In genomic region chr18:63553117-63553516, GRCh38 we compare ENCODE assay signal across 10 cellular contexts. TPM values are rescaled to one million over a fixed set of nuclear protein-coding genes. Genes with fewer than 3 reads are reported as not detected.
A peak's percentile ranks its signal among the peaks of the same experiment; 100 is the strongest.
DNase-seq lines count a peak whose midpoint lies in the region; ATAC-seq and TF ChIP-seq lines count a peak whose summit lies in the region.
"Had no signal": no experiment of that assay in that cellular context is flagged by ENCODE, and none has a peak within 500 bp of the region (broad histone marks: within the 10 kb centered on the region; RNA-seq: fewer than 3 reads in every experiment).

No MANE protein-coding gene starts in this region.

- no TSS peak for BruUV-seq in HCT116 (replicated peaks; lab: Mats Ljungman, UMichigan)

- TF ChIP-seq RAD21 in HCT116 (IDR thresholded peaks at IDR 0.05; ENCODE audit: low read depth): no peak

- no peaks in the 10 kb centered on the region for H3K79me2 ChIP-seq in HCT116 (ENCODE audit: insufficient read depth, low read length)

- intact Hi-C loops in HCT116 (cut with micrococcal nuclease): no loop called here
- intact Hi-C loops in left ventricle myocardium superior (cut with micrococcal nuclease): no loop called here

- no peak overlapping the region for H2AFZ ChIP-seq in HCT116 (ENCODE audit: low read depth, low read length, poor library complexity, severe bottlenecking)

- CTCF ChIA-PET in HCT116 (lab: Charles Lee): interaction anchor here (1.0 to 1.4 kb wide), 2 partner anchors 35 to 290 kb away, joined by 3 to 4 read pairs; no protein-coding TSS in a partner anchor

- H3K27me3 ChIP-seq in HCT116 (ENCODE audit: insufficient read depth, low read length): no peaks in the 10 kb centered on the region
- H3K27me3 ChIP-seq in thoracic aorta (replicated peaks; ENCODE audit: insufficient read depth): no peaks in the 10 kb centered on the region
- no peaks in the 10 kb centered on the region for H3K27me3 ChIP-seq in WERI-Rb-1 (ENCODE audit: insufficient read depth, low read depth, severe bottlenecking)

- H3K9me2 ChIP-seq in HCT116 (ENCODE audit: insufficient read depth): no peaks in the 10 kb centered on the region

- H3K36me3 ChIP-seq in HCT116 (ENCODE audit: control insufficient read depth in 1 of 2, insufficient read depth in 2 of 2, low read length in 2 of 2) (no peaks in the 10 kb centered on the region), thoracic aorta (no peaks in the 10 kb centered on the region), WERI-Rb-1 (no peaks in the 10 kb centered on the region)

- H3K4me3 ChIP-seq in HCT116 (replicated peaks in 1 of 2; ENCODE audit: low read depth in 1 of 2, low read length in 2 of 2) (no peak overlapping the region), thoracic aorta (no peak overlapping the region), WERI-Rb-1 (ENCODE audit: low read depth, low read length) (no peak overlapping the region)

- RAD21 ChIA-PET in HCT116 (lab: Charles Lee; ENCODE audit: low non-redundant PET in 1 of 2, low total read pairs in 2 of 2, uncharacterized antibody in 2 of 2, unreplicated experiment in 2 of 2): no interaction called here

- H3K4me2 ChIP-seq in HCT116 (ENCODE audit: low read length): no peak overlapping the region

- H3K27ac ChIP-seq in HCT116 (ENCODE audit: low read depth, low read length) (no peak overlapping the region), thoracic aorta (peak overlapping the region in 1 of 2 donors; percentile 43), WERI-Rb-1 (no peak overlapping the region)

- DNase-seq in HCT116 (ENCODE audit: low read depth, low spot score): peak; percentile 15
- DNase-seq in SKM-1 treated with dmso at 0.1 percent for 144 hours (lab: John Stamatoyannopoulos, UW; ENCODE audit: unreplicated experiment): peak; percentile 82
- no peak for DNase-seq in left ventricle myocardium superior
- DNase-seq in thoracic aorta (ENCODE audit: low spot score): no peak
- no peak for DNase-seq in WERI-Rb-1
- no peak for DNase-seq in NCI-H1417 (lab: John Stamatoyannopoulos, UW)
- DNase-seq: NCI-H1105 had no signal

- ATAC-seq in HCT116: peak; percentile 25; the same call in 1 of the 2 replicates
- peak; percentile 91 for ATAC-seq in left ventricle myocardium superior
- ATAC-seq in thoracic aorta (ENCODE audit: insufficient number of reproducible peaks, low FRiP score, low read depth): peak; percentile 65
- ATAC-seq in HG03139 (IDR thresholded peaks at IDR 0.05; ENCODE audit: unreplicated experiment): no peak
- no peak for ATAC-seq in GM21515 (IDR thresholded peaks at IDR 0.05; ENCODE audit: unreplicated experiment)

- TF ChIP-seq CTCF in HCT116 (IDR thresholded peaks at IDR 0.05 in 2 of 3, conservative IDR thresholded peaks at IDR 0.05 in 1 of 3; ENCODE audit: borderline replicate concordance in 1 of 3, insufficient read depth in 1 of 3, low read depth in 2 of 3, low read length in 2 of 3) (no peak), thoracic aorta (IDR thresholded peaks at IDR 0.05) (no peak), WERI-Rb-1 (IDR thresholded peaks at IDR 0.05; ENCODE audit: low read depth, low read length) (no peak)

- no peaks in the 10 kb centered on the region for H3K9me3 ChIP-seq in HCT116 (ENCODE audit: control insufficient read depth in 1 of 2, insufficient read depth in 1 of 2, low read depth in 1 of 2, low read length in 2 of 2)
- no peaks in the 10 kb centered on the region for H3K9me3 ChIP-seq in thoracic aorta
- H3K9me3 ChIP-seq in WERI-Rb-1 (ENCODE audit: severe bottlenecking): no peaks in the 10 kb centered on the region

- H4K20me1 ChIP-seq in HCT116 (ENCODE audit: insufficient read depth): no peaks in the 10 kb centered on the region

- H3K4me1 ChIP-seq in HCT116 (ENCODE audit: control insufficient read depth in 1 of 2, insufficient read depth in 2 of 2, low read length in 2 of 2) (peaks cover 0 to 9% of the 10 kb centered on the region in 2 experiments; a peak in 1 of 4 replicates), thoracic aorta (ENCODE audit: control insufficient read depth in 1 of 2, low read depth in 2 of 2) (peaks cover 3 to 11% of the 10 kb centered on the region in 2 donors)

- no peak overlapping the region for H3K9ac ChIP-seq in HCT116 (ENCODE audit: low read length)

- no peak for TF ChIP-seq POLR2A in HCT116 (IDR thresholded peaks at IDR 0.05; ENCODE audit: borderline replicate concordance, extremely low read depth, insufficient read depth, insufficient read length)

- POLR2A ChIA-PET in HCT116 (lab: Charles Lee): no interaction called here

TF ChIP-seq in HCT116, 20 proteins besides CTCF, POLR2A, EP300 and RAD21:
- TF ChIP-seq ZNF274 (IDR thresholded peaks at IDR 0.05; ENCODE audit: low read depth, low read length): no peak
- no peak for TF ChIP-seq FOSL1 (IDR thresholded peaks at IDR 0.05; ENCODE audit: low read depth)
- TF ChIP-seq EGR1 (IDR thresholded peaks at IDR 0.05; ENCODE audit: low read depth): no peak
- TF ChIP-seq ATF3 (IDR thresholded peaks at IDR 0.05): no peak
- TF ChIP-seq ZBTB33 (IDR thresholded peaks at IDR 0.05; ENCODE audit: extremely low read depth, insufficient replicate concordance, low read length): no peak
- TF ChIP-seq TCF7L2 (IDR thresholded peaks at IDR 0.05; ENCODE audit: borderline replicate concordance, extremely low read depth, insufficient read depth, insufficient read length): no peak
- peak; percentile 10; the same call in 1 of the 2 replicates for TF ChIP-seq SP1 (IDR thresholded peaks at IDR 0.05; ENCODE audit: low read depth)
- TF ChIP-seq EZH2 (IDR thresholded peaks at IDR 0.05): no peak

RNA-seq across cellular contexts. Expression of gene SERPINB12, which starts 10.9 kb away (rescaled TPM):
- total RNA-seq in HCT116 (2021; ENCODE audit: unreplicated experiment): not detected
- 0.06 TPM in 1 of 2 replicates, not detected in the other for polyA plus RNA-seq in HCT116 (2012)
- total RNA-seq in left ventricle myocardium superior: not detected
- total RNA-seq in thoracic aorta: not detected
- polyA plus RNA-seq: adipose tissue had no signal

RNA-seq across cellular contexts. Expression of gene SERPINB13, which starts 34.0 kb away (rescaled TPM):
- total RNA-seq in HCT116 (2021; ENCODE audit: unreplicated experiment) (0.07 TPM), left ventricle myocardium superior (not detected), thoracic aorta (not detected)
- not detected in 2 replicates for polyA plus RNA-seq in HCT116 (2012)

Comparison
In these comparisons a context has a peak if more than half of its experiments do, and no peak if none do; other contexts are left out.
1. ATAC-seq: peak in HCT116 (single experiment), left ventricle myocardium superior (single experiment) and thoracic aorta (single experiment); none in HG03139 (single experiment) and GM21515 (single experiment).
2. DNase-seq: peak in HCT116 (single experiment) and SKM-1 treated with dmso at 0.1 percent for 144 hours (single experiment); none in left ventricle myocardium superior (single experiment), thoracic aorta (single experiment), WERI-Rb-1 (single experiment) and NCI-H1417 (0 of 3).